ENCODE assay signal across 1 cellular context in genomic region chr3:39147374-39147709, GRCh38.
TF ChIP-seq lines count a peak whose summit lies in the region.

No MANE protein-coding gene starts in this region.

TF ChIP-seq in GM12878, 131 proteins besides CTCF, POLR2A, EP300 and RAD21:
- TF ChIP-seq E2F4 (IDR thresholded peaks at IDR 0.05; ENCODE audit: low read depth, low read length) (no peak), RAD51 (IDR thresholded peaks at IDR 0.05) (no peak), CBFB (IDR thresholded peaks at IDR 0.05; ENCODE audit: low read depth) (no peak), TARDBP (IDR thresholded peaks at IDR 0.05; ENCODE audit: borderline replicate concordance) (0 out of 2 replicates have a peak, but pooled peaks have one; percentile 20), BHLHE40 (IDR thresholded peaks at IDR 0.05; ENCODE audit: borderline replicate concordance in 1 of 2, low read depth in 2 of 2, low read length in 1 of 2) (peak in 1 of 2 experiments; percentile 2; a peak in 1 of 4 replicates), CHD2 (IDR thresholded peaks at IDR 0.05; ENCODE audit: borderline replicate concordance, low read depth, low read length) (no peak), ZBED1 (IDR thresholded peaks at IDR 0.05; ENCODE audit: borderline replicate concordance) (0 out of 2 replicates have a peak, but pooled peaks have one; percentile 39), GATAD2B (conservative IDR thresholded peaks at IDR 0.05; ENCODE audit: low read depth) (0 out of 2 replicates have a peak, but pooled peaks have one; percentile 4), IKZF1 (conservative IDR thresholded peaks at IDR 0.05) (0 out of 2 replicates have a peak, but pooled peaks have one; percentile 2), POLR2AphosphoS5 (IDR thresholded peaks at IDR 0.05; ENCODE audit: low read length) (0 out of 2 replicates have a peak, but pooled peaks have one; percentile 3), EGR1 (IDR thresholded peaks at IDR 0.05; ENCODE audit: borderline replicate concordance in 1 of 2, low read depth in 2 of 2, low read length in 2 of 2) (no peak), EED (IDR thresholded peaks at IDR 0.05; ENCODE audit: low read depth) (peak; percentile 11; the same call in 1 of the 2 replicates)
